In the genomic region with DNA sequence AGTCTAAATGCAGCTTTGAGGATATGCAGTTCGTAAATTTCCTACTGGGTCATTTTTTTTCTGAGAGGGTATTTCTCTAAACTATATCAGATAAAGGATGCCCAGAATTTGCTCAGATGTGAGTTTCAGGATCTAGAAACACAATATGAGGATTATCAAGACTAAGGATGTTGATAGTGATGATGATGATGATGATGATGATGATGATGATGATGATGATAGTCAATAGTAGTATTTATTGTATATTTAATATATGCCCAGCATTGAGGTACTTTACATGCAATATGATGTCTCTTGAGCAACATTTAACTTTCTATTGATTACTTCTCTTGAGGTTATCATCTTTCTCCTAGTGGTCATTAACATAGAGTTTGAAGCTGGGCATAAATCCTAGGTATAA, we compare ENCODE assay signal across 35 cellular contexts.
DNase-seq lines count a peak whose midpoint lies in the region; ATAC-seq, FAIRE-seq and TF ChIP-seq lines count a peak whose summit lies in the region.
"Had no signal": no experiment of that assay in that cellular context is flagged by ENCODE, and none has a peak within 500 bp of the region (broad histone marks: within the 10 kb centered on the region; RNA-seq: fewer than 3 reads in every experiment).

No MANE protein-coding gene starts in this region.

- FAIRE-seq in HepG2 (lab: Jason Lieb, UNC): no peak
- no peak for FAIRE-seq in H1 (lab: Jason Lieb, UNC)
- FAIRE-seq: A204.1, A549, D721Med had no signal

- intact Hi-C loops in HepG2 (cut with micrococcal nuclease; ENCODE audit: unreplicated experiment) (no loop called here), right lobe of liver (cut with DNase I) (no loop called here)

- no peak overlapping the region for H2BK20ac ChIP-seq in H1 (ENCODE audit: low read length)

- no peaks in the 10 kb centered on the region for H3K36me3 ChIP-seq in HepG2 (replicated peaks in 1 of 2; ENCODE audit: control insufficient read depth in 1 of 2, insufficient read depth in 2 of 2, low read length in 2 of 2)
- H3K36me3 ChIP-seq in right lobe of liver: no peaks in the 10 kb centered on the region
- no peaks in the 10 kb centered on the region for H3K36me3 ChIP-seq in HEK293 (ENCODE audit: control insufficient read depth in 2 of 2, insufficient read depth in 1 of 2, low read length in 2 of 2)
- H3K36me3 ChIP-seq in H1 (ENCODE audit: control insufficient read depth in 2 of 4, insufficient read depth in 4 of 4, low read length in 3 of 4): no peaks in the 10 kb centered on the region
- H3K36me3 ChIP-seq: BE2C; BLaER1; BLaER1 treated with 17β-estradiol and CSF1 and Interleukin-3, amounts not matched to agents 10 nM and 100 nM had no signal

- H2BK15ac ChIP-seq in H1 (ENCODE audit: low read length): no peak overlapping the region

- no TSS peak for BruUV-seq in HepG2 (replicated peaks; lab: Mats Ljungman, UMichigan)

- peaks cover 7% of the 10 kb centered on the region for H3K27me3 Mint-ChIP-seq in activated CD8-positive, alpha-beta T cell treated with anti-CD3 and anti-CD28 coated beads, Interleukin-2, amount 10 ng/mL, durations not matched to agents 7 days and 5 days (ENCODE audit: low read depth)
- H3K27me3 Mint-ChIP-seq: CD4-positive, CD25-positive, alpha-beta regulatory T cell had no signal

- no peak overlapping the region for H3K18ac ChIP-seq in H1 (ENCODE audit: extremely low read depth, low read length)

- no peaks in the 10 kb centered on the region for H3K9me3 Mint-ChIP-seq in activated CD8-positive, alpha-beta T cell treated with anti-CD3 and anti-CD28 coated beads, Interleukin-2, amount 10 ng/mL, durations not matched to agents 7 days and 5 days (ENCODE audit: insufficient read depth)
- H3K9me3 Mint-ChIP-seq: CD4-positive, alpha-beta T cell had no signal

- peaks cover 4% of the 10 kb centered on the region for H3K4me1 Mint-ChIP-seq in activated CD8-positive, alpha-beta T cell treated with anti-CD3 and anti-CD28 coated beads, Interleukin-2, amount 10 ng/mL, durations not matched to agents 7 days and 5 days (ENCODE audit: low read depth)
- H3K4me1 Mint-ChIP-seq: B cell; CD14-positive monocyte; CD4-positive, CD25-positive, alpha-beta regulatory T cell; CD8-positive, alpha-beta memory T cell had no signal

- H3K14ac ChIP-seq in H1 (ENCODE audit: insufficient read length): no peak overlapping the region

- no peaks in the 10 kb centered on the region for H3K4me1 ChIP-seq in HepG2 (ENCODE audit: insufficient read depth, low read length)
- H3K4me1 ChIP-seq in right lobe of liver: no peaks in the 10 kb centered on the region
- no peaks in the 10 kb centered on the region for H3K4me1 ChIP-seq in HEK293 (ENCODE audit: control insufficient read depth, insufficient read depth, low read length)
- peaks cover 3 to 19% (median 17%) of the 10 kb centered on the region in 4 experiments; a peak in 6 of 7 replicates for H3K4me1 ChIP-seq in H1 (replicated peaks in 1 of 4; ENCODE audit: control insufficient read depth in 3 of 4, insufficient read depth in 4 of 4, low read length in 3 of 4)
- H3K4me1 ChIP-seq: A549, BE2C, BLaER1, Caco-2 had no signal

- H4K8ac ChIP-seq in H1 (ENCODE audit: extremely low read depth, insufficient read depth, low read length): no peak overlapping the region

- no peaks in the 10 kb centered on the region for H3K23me2 ChIP-seq in H1 (ENCODE audit: low read depth, low read length)

- H3K23ac ChIP-seq in H1 (ENCODE audit: insufficient read length): no peak overlapping the region

- ATAC-seq in HepG2 (no peak), right lobe of liver (no peak)
- no peak for ATAC-seq in activated CD8-positive, alpha-beta T cell treated with anti-CD3 and anti-CD28 coated beads, Interleukin-2, amount 10 ng/mL, durations not matched to agents 7 days and 5 days
- ATAC-seq: A549; CD8-positive, alpha-beta T cell had no signal

- no peak overlapping the region for H2BK12ac ChIP-seq in H1 (ENCODE audit: low read depth, low read length)

- H2BK5ac ChIP-seq in H1 (ENCODE audit: low read depth, low read length): no peak overlapping the region

- TF ChIP-seq RAD21 in HepG2 (CRISPR knock-in tag; IDR thresholded peaks at IDR 0.05) (no peak), H1 (IDR thresholded peaks at IDR 0.05 in 1 of 2, conservative IDR thresholded peaks at IDR 0.05 in 1 of 2; ENCODE audit: low read depth in 2 of 2, low read length in 2 of 2) (no peak)

- no peaks in the 10 kb centered on the region for H3K27me3 ChIP-seq in HepG2 (ENCODE audit: control insufficient read depth in 1 of 2, insufficient read depth in 2 of 2, low read length in 2 of 2)
- no peaks in the 10 kb centered on the region for H3K27me3 ChIP-seq in right lobe of liver
- no peaks in the 10 kb centered on the region for H3K27me3 ChIP-seq in H1 (replicated peaks in 1 of 4; ENCODE audit: control insufficient read depth in 3 of 4, extremely low read depth in 1 of 4, insufficient read depth in 3 of 4, low read length in 3 of 4)
- H3K27me3 ChIP-seq: BE2C; BLaER1; BLaER1 treated with 17β-estradiol and CSF1 and Interleukin-3, amounts not matched to agents 10 nM and 100 nM had no signal

- no peak overlapping the region for H4K5ac ChIP-seq in H1 (ENCODE audit: insufficient read length, low read depth, low read length)

- TF ChIP-seq CTCF in HepG2 (CRISPR knock-in tag; IDR thresholded peaks at IDR 0.05) (no peak), right lobe of liver (IDR thresholded peaks at IDR 0.05) (no peak), HEK293 (tag by site-specific recombination; IDR thresholded peaks at IDR 0.05) (no peak), H1 (IDR thresholded peaks at IDR 0.05; ENCODE audit: control extremely low read depth in 1 of 3, insufficient read depth in 1 of 3, low read depth in 1 of 3, low read length in 3 of 3) (no peak)

- no peak overlapping the region for H3K27ac Mint-ChIP-seq in activated CD8-positive, alpha-beta T cell treated with anti-CD3 and anti-CD28 coated beads, Interleukin-2, amount 10 ng/mL, durations not matched to agents 7 days and 5 days
- H3K27ac Mint-ChIP-seq: B cell; CD14-positive monocyte; CD4-positive, alpha-beta memory T cell; CD4-positive, alpha-beta T cell; CD4-positive, CD25-positive, alpha-beta regulatory T cell; CD8-positive, alpha-beta memory T cell; CD8-positive, alpha-beta T cell had no signal

- no peaks in the 10 kb centered on the region for H4K20me1 ChIP-seq in HepG2 (ENCODE audit: insufficient read depth, low read length)
- no peaks in the 10 kb centered on the region for H4K20me1 ChIP-seq in H1 (replicated peaks in 1 of 2; ENCODE audit: control insufficient read depth in 1 of 2, insufficient read depth in 2 of 2, low read length in 2 of 2)
- H4K20me1 ChIP-seq: BLaER1; BLaER1 treated with 17β-estradiol and CSF1 and Interleukin-3, amounts not matched to agents 10 nM and 100 nM had no signal

- CTCF ChIA-PET in HepG2 (lab: Yijun Ruan, JAX; ENCODE audit: low intra/inter-chr PET ratio, low total read pairs): no interaction called here
- CTCF ChIA-PET in HEK293 (lab: Yijun Ruan, JAX): no interaction called here
- CTCF ChIA-PET in H1 (lab: Charles Lee; ENCODE audit: partially characterized antibody): no interaction called here
- CTCF ChIA-PET in activated CD8-positive, alpha-beta T cell treated with anti-CD3 and anti-CD28 coated beads, Interleukin-2, amount 10 ng/mL, durations not matched to agents 7 days and 5 days (lab: Charles Lee): no interaction called here

- H2AFZ ChIP-seq in HepG2 (ENCODE audit: low read length) (no peak overlapping the region), H1 (ENCODE audit: low read length) (no peak overlapping the region)

- H3K36me3 Mint-ChIP-seq in activated CD8-positive, alpha-beta T cell treated with anti-CD3 and anti-CD28 coated beads, Interleukin-2, amount 10 ng/mL, durations not matched to agents 7 days and 5 days (ENCODE audit: low read depth): no peaks in the 10 kb centered on the region
- H3K36me3 Mint-ChIP-seq: CD14-positive monocyte; CD4-positive, alpha-beta memory T cell; CD4-positive, CD25-positive, alpha-beta regulatory T cell; CD8-positive, alpha-beta memory T cell; CD8-positive, alpha-beta T cell had no signal

- no peak overlapping the region for H4K91ac ChIP-seq in H1 (replicated peaks; ENCODE audit: insufficient read length, low read length)

- H3K56ac ChIP-seq in H1 (replicated peaks; ENCODE audit: insufficient read length, low read depth, low read length): no peak overlapping the region

- no peak overlapping the region for H2AK5ac ChIP-seq in H1 (ENCODE audit: low read depth, low read length)

- in situ Hi-C loops in HepG2 (cut with HindIII; ENCODE audit: extremely low pct_ligation_motif_present, low pct_unique_long_range_greater_than_20kb): no loop called here

- H3K79me1 ChIP-seq in H1 (ENCODE audit: low read depth, low read length): no peaks in the 10 kb centered on the region

- H3K4me2 ChIP-seq in HepG2 (ENCODE audit: low read depth, low read length): no peak overlapping the region
- H3K4me2 ChIP-seq in H1 (ENCODE audit: insufficient read depth in 1 of 2, low read depth in 2 of 2, low read length in 2 of 2): no peak overlapping the region
- H3K4me2 ChIP-seq: A549, BLaER1 had no signal

- 24% methylated on average over 1 of the region's 1 CpG for WGBS in HepG2 (ENCODE audit: low lambda C conversion rate)
- 80% methylated on average over 1 of the region's 1 CpG for WGBS in right lobe of liver (ENCODE audit: insufficient coverage, low coverage, low lambda C conversion rate, missing lambda C conversion rate)
- WGBS in H1 (ENCODE audit: extremely low coverage in 1 of 2, insufficient coverage in 1 of 2, insufficient read length in 1 of 2, insufficient replicate concordance in 2 of 2, low coverage in 1 of 2, low lambda C conversion rate in 2 of 2, missing lambda C conversion rate in 1 of 2), 2 experiments: 81% methylated on average over 1 of the region's 1 CpG; no CpG with 5 or more reads in 1 of the 2 experiments

- no peak overlapping the region for H3K4ac ChIP-seq in H1 (replicated peaks; ENCODE audit: insufficient read length, low read depth, low read length)

- TF ChIP-seq POLR2A in HepG2 (IDR thresholded peaks at IDR 0.05; ENCODE audit: insufficient read depth in 1 of 2, low read depth in 2 of 2, low read length in 2 of 2) (no peak), right lobe of liver (IDR thresholded peaks at IDR 0.05) (no peak), H1 (IDR thresholded peaks at IDR 0.05; ENCODE audit: control extremely low read depth in 1 of 2, low read depth in 2 of 2, low read length in 2 of 2) (no peak)

- H3K4me3 Mint-ChIP-seq in activated CD8-positive, alpha-beta T cell treated with anti-CD3 and anti-CD28 coated beads, Interleukin-2, amount 10 ng/mL, durations not matched to agents 7 days and 5 days: no peak overlapping the region
- H3K4me3 Mint-ChIP-seq: B cell; CD14-positive monocyte; CD4-positive, alpha-beta memory T cell; CD4-positive, alpha-beta T cell; CD4-positive, CD25-positive, alpha-beta regulatory T cell; CD8-positive, alpha-beta memory T cell; CD8-positive, alpha-beta T cell had no signal

- H3K9ac ChIP-seq in HepG2 (ENCODE audit: insufficient read depth, low read depth, low read length) (no peak overlapping the region), H1 (replicated peaks in 1 of 4; ENCODE audit: extremely low read depth in 1 of 4, low read depth in 3 of 4, low read length in 3 of 4) (no peak overlapping the region)
- H3K9ac ChIP-seq: BLaER1; BLaER1 treated with 17β-estradiol and CSF1 and Interleukin-3, amounts not matched to agents 10 nM and 100 nM had no signal

- no peak for DNase-seq in HepG2 (ENCODE audit: low spot score)
- DNase-seq in right lobe of liver: no peak
- DNase-seq in H1 (ENCODE audit: low read depth in 1 of 2, low spot score in 2 of 2): no peak
- DNase-seq in activated CD8-positive, alpha-beta T cell treated with anti-CD3 and anti-CD28 coated beads, Interleukin-2, amount 10 ng/mL, durations not matched to agents 7 days and 5 days: no peak
- DNase-seq in HPDE6-E6E7 (ENCODE audit: extremely low spot score): no peak
- DNase-seq: 8988T; ACHN; AML-193; BE2C; C1 segment of cervical spinal cord; Caco-2; Calu3; CD4-positive, alpha-beta memory T cell; CD4-positive, alpha-beta T cell; CD4-positive, CD25-positive, alpha-beta regulatory T cell; CD8-positive, alpha-beta memory T cell; CD8-positive, alpha-beta T cell; COR-L47; DMS 273 treated with DMSO at 0.1 percent for 48 hours; DMS153; DMS53; DMS79; DMS79 treated with DMSO at 0.1 percent for 48 hours; DND-41; EL had no signal

- H3K4me3 ChIP-seq in HepG2 (replicated peaks in 1 of 3; ENCODE audit: insufficient read depth in 1 of 3, low read depth in 2 of 3, low read length in 3 of 3): no peak overlapping the region
- H3K4me3 ChIP-seq in right lobe of liver: no peak overlapping the region
- no peak overlapping the region for H3K4me3 ChIP-seq in HEK293 (ENCODE audit: low read depth, low read length)
- no peak overlapping the region for H3K4me3 ChIP-seq in H1 (ENCODE audit: extremely low read depth in 1 of 4, insufficient read depth in 2 of 4, low read depth in 3 of 4, low read length in 4 of 4)
- H3K4me3 ChIP-seq: A549; BLaER1; BLaER1 treated with 17β-estradiol and CSF1 and Interleukin-3, amounts not matched to agents 10 nM and 100 nM had no signal

- POLR2A ChIA-PET in HepG2 (lab: Yijun Ruan, JAX): no interaction called here
- POLR2A ChIA-PET in HEK293 (lab: Yijun Ruan, JAX): no interaction called here
- POLR2A ChIA-PET in H1 (lab: Charles Lee; ENCODE audit: partially characterized antibody): no interaction called here
- POLR2A ChIA-PET in activated CD8-positive, alpha-beta T cell treated with anti-CD3 and anti-CD28 coated beads, Interleukin-2, amount 10 ng/mL, durations not matched to agents 7 days and 5 days (lab: Charles Lee): no interaction called here

- TF ChIP-seq EP300 in HepG2 (IDR thresholded peaks at IDR 0.05; ENCODE audit: low read depth in 2 of 2, low read length in 2 of 2): no peak
- no peak for TF ChIP-seq EP300 in HepG2 (CRISPR knock-in tag; IDR thresholded peaks at IDR 0.05; ENCODE audit: borderline replicate concordance)
- TF ChIP-seq EP300 in H1 (IDR thresholded peaks at IDR 0.05; ENCODE audit: borderline replicate concordance in 1 of 2, low read depth in 2 of 2, low read length in 2 of 2): no peak

- H3K27ac ChIP-seq in HepG2 (ENCODE audit: extremely low read length, insufficient read depth, low read length): no peak overlapping the region
- H3K27ac ChIP-seq in right lobe of liver: no peak overlapping the region
- no peak overlapping the region for H3K27ac ChIP-seq in HEK293 (ENCODE audit: extremely low read depth, low read depth, low read length)
- H3K27ac ChIP-seq in H1 (ENCODE audit: low read depth, low read length): no peak overlapping the region
- H3K27ac ChIP-seq: 22Rv1; A549; BLaER1; BLaER1 treated with 17β-estradiol and CSF1 and Interleukin-3, amounts not matched to agents 10 nM and 100 nM; C4-2B had no signal

- no peaks in the 10 kb centered on the region for H3K79me2 ChIP-seq in HepG2 (ENCODE audit: insufficient read depth, low read length)
- no peaks in the 10 kb centered on the region for H3K79me2 ChIP-seq in H1 (ENCODE audit: control insufficient read depth in 1 of 2, insufficient read depth in 2 of 2, low read length in 2 of 2)

- H3K9me3 ChIP-seq in HepG2 (ENCODE audit: low read length) (no peaks in the 10 kb centered on the region), right lobe of liver (no peaks in the 10 kb centered on the region), HEK293 (ENCODE audit: control insufficient read depth, insufficient read depth, low read depth, low read length) (no peaks in the 10 kb centered on the region), H1 (ENCODE audit: insufficient read depth in 2 of 2, low read depth in 1 of 2, low read length in 1 of 2) (no peaks in the 10 kb centered on the region)
- H3K9me3 ChIP-seq: A549; BE2C; BLaER1; BLaER1 treated with 17β-estradiol and CSF1 and Interleukin-3, amounts not matched to agents 10 nM and 100 nM; Caco-2 had no signal

- peak overlapping the region; percentile 24 for H2BK120ac ChIP-seq in H1 (replicated peaks; ENCODE audit: low read depth, low read length)

Comparison
In these comparisons a context has a peak if more than half of its experiments do, and no peak if none do; other contexts are left out.
1. Of the 63 proteins assayed by ChIP-seq in both HepG2 and HEK293: peak only in HepG2: none; only in HEK293: ZNF513; in both: none; in neither: 62.